Comparison of ENCODE assay signal across 8 cellular contexts in genomic region chr13:97977376-97977705, GRCh38. TPM values are rescaled to one million over a fixed set of nuclear protein-coding genes. Genes with fewer than 3 reads are reported as not detected.
DNase-seq lines count a peak whose midpoint lies in the region; ATAC-seq and TF ChIP-seq lines count a peak whose summit lies in the region.

No MANE protein-coding gene starts in this region.

- H3K4me3 ChIP-seq in BE2C (ENCODE audit: low read depth, low read length) (peak overlapping the region; percentile 94), cardiac fibroblast (replicated peaks in 1 of 2; ENCODE audit: low read depth in 2 of 2, low read length in 2 of 2) (peak overlapping the region; percentile 88 to 92), muscle layer of duodenum (ENCODE audit: low read depth in 1 of 2, low read length in 2 of 2) (peak overlapping the region; percentile 86 to 93)

- H3K9me3 ChIP-seq in BE2C: no peaks in the 10 kb centered on the region
- no peaks in the 10 kb centered on the region for H3K9me3 ChIP-seq in muscle layer of duodenum (ENCODE audit: control insufficient read depth in 1 of 2, low read length in 2 of 2)

- DNase-seq in BE2C (no peak), KBM-7 (peak; percentile 35), cardiac fibroblast (ENCODE audit: low read depth in 2 of 2) (peak in 1 of 2 donors; percentile 32), anterior cingulate cortex (lab: John Stamatoyannopoulos, UW) (no peak), KG1 (lab: John Stamatoyannopoulos, UW) (no peak), SW480 (ENCODE audit: low spot score) (no peak)

- no peak for TF ChIP-seq CTCF in BE2C (IDR thresholded peaks at IDR 0.05; ENCODE audit: low read depth, low read length)
- TF ChIP-seq CTCF in cardiac fibroblast (IDR thresholded peaks at IDR 0.05; ENCODE audit: low read depth, low read length): no peak

- H3K36me3 ChIP-seq in BE2C (peaks cover 15% of the 10 kb centered on the region), muscle layer of duodenum (ENCODE audit: control insufficient read depth in 1 of 2, insufficient read depth in 2 of 2, low read length in 2 of 2) (peaks cover 4 to 5% of the 10 kb centered on the region in 2 donors)

- H3K27me3 ChIP-seq in BE2C (no peaks in the 10 kb centered on the region), muscle layer of duodenum (ENCODE audit: low read depth, low read length) (no peaks in the 10 kb centered on the region)

- ATAC-seq in HG03280 (IDR thresholded peaks at IDR 0.05; ENCODE audit: unreplicated experiment): no peak

- peak overlapping the region; percentile 85 for H3K27ac ChIP-seq in muscle layer of duodenum (ENCODE audit: low read length)

- H3K4me1 ChIP-seq in BE2C (no peaks in the 10 kb centered on the region; the same call in 1 of the 2 replicates), muscle layer of duodenum (ENCODE audit: control insufficient read depth in 1 of 2, insufficient read depth in 2 of 2, low read length in 2 of 2) (peaks cover 4 to 18% of the 10 kb centered on the region in 2 donors)

- in situ Hi-C loops in KBM-7 (cut with MboI; ENCODE audit: low pct_unique_long_range_greater_than_20kb, low sequenced_read_pairs): no loop called here

RNA-seq across cellular contexts. Expression of gene IPO5, which starts 23.9 kb away (rescaled TPM):
- 54.4 TPM for polyA plus RNA-seq in BE2C (2012; ENCODE audit: insufficient read depth, insufficient read length, low read depth)
